Comparison of ENCODE assay signal across 17 cellular contexts in the genomic region with DNA sequence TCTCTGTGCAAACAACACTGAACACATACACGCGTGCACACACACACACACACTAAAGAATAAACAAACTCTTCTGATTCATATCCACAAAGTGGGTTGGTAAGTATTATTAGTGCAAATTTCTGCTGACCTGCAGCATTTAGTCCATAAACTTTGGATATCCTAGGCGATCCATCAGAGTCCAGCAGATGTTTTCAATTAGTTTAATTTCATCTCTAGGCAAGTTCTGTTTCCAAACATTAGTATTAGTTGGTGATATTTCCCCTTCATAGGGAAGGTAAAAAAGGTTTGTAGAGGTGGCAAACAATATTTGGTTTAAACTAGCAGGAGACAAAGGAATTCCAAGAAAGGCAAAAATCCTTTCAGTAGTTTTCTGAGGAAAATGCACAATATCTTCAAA.
"Had no signal": no experiment of that assay in that cellular context is flagged by ENCODE, and none has a peak within 500 bp of the region (broad histone marks: within the 10 kb centered on the region; RNA-seq: fewer than 3 reads in every experiment).

No MANE protein-coding gene starts in this region.

- H3K27me3 ChIP-seq: brain microvascular endothelial cell had no signal

- H3K4me1 Mint-ChIP-seq: memory B cell had no signal

- ATAC-seq: activated CD8-positive, alpha-beta T cell treated with anti-CD3 and anti-CD28 coated beads, Interleukin-2, amount 10 ng/mL, durations not matched to agents 7 days and 5 days; activated naive CD4-positive, alpha-beta T cell treated with anti-CD3 and anti-CD28 coated beads, Interleukin-2, amount 50 U/mL, for 72 hours; activated T-cell treated with anti-CD3 and anti-CD28 coated beads, Interleukin-2, amount 50 U/mL, for 72 hours; left lung; natural killer cell; stimulated activated effector memory CD8-positive, alpha-beta T cell treated with anti-CD3 and anti-CD28 coated beads, Interleukin-12 subunit alpha, Interleukin-12 subunit beta, amount 100 ng/mL, for 72 hours; T-helper 17 cell had no signal

- H3K27ac ChIP-seq: brain microvascular endothelial cell, left lung, transverse colon had no signal

- H3K27ac Mint-ChIP-seq: activated CD8-positive, alpha-beta T cell treated with anti-CD3 and anti-CD28 coated beads, Interleukin-2, amount 10 ng/mL, durations not matched to agents 7 days and 5 days; activated naive CD4-positive, alpha-beta T cell treated with anti-CD3 and anti-CD28 coated beads, Interleukin-2, amount 50 U/mL, for 72 hours; activated T-cell treated with anti-CD3 and anti-CD28 coated beads, Interleukin-2, amount 50 U/mL, for 72 hours; memory B cell; natural killer cell; stimulated activated effector memory CD8-positive, alpha-beta T cell treated with anti-CD3 and anti-CD28 coated beads, Interleukin-12 subunit alpha, Interleukin-12 subunit beta, amount 100 ng/mL, for 72 hours; T-helper 17 cell had no signal

- H3K9me3 Mint-ChIP-seq: activated naive CD4-positive, alpha-beta T cell treated with anti-CD3 and anti-CD28 coated beads, Interleukin-2, amount 50 U/mL, for 72 hours; central memory CD8-positive, alpha-beta T cell; memory B cell; natural killer cell; stimulated activated effector memory CD8-positive, alpha-beta T cell treated with anti-CD3 and anti-CD28 coated beads, Interleukin-12 subunit alpha, Interleukin-12 subunit beta, amount 100 ng/mL, for 72 hours had no signal

- H3K36me3 Mint-ChIP-seq: activated naive CD4-positive, alpha-beta T cell treated with anti-CD3 and anti-CD28 coated beads, Interleukin-2, amount 50 U/mL, for 72 hours; memory B cell; natural killer cell; stimulated activated effector memory CD8-positive, alpha-beta T cell treated with anti-CD3 and anti-CD28 coated beads, Interleukin-12 subunit alpha, Interleukin-12 subunit beta, amount 100 ng/mL, for 72 hours had no signal

- DNase-seq: activated CD4-positive, alpha-beta T cell treated with anti-CD3 and anti-CD28 coated beads for 4 hours; activated CD8-positive, alpha-beta memory T cell treated with anti-CD3 and anti-CD28 coated beads, Interleukin-2, amount 50 U/mL, for 4 hours; activated CD8-positive, alpha-beta T cell treated with anti-CD3 and anti-CD28 coated beads, Interleukin-2, amount 10 ng/mL, durations not matched to agents 7 days and 5 days; activated gamma-delta T cell; activated T-cell treated with anti-CD3 and anti-CD28 coated beads, Interleukin-2, amount 50 U/mL, for 72 hours; brain microvascular endothelial cell; cortex of kidney; effector memory CD4-positive, alpha-beta T cell; islet precursor cell; left lung; natural killer cell; T-helper 17 cell; transverse colon had no signal

- H3K4me3 ChIP-seq: left lung, transverse colon had no signal

- H3K27me3 Mint-ChIP-seq: central memory CD8-positive, alpha-beta T cell; memory B cell; T-helper 17 cell had no signal

- H3K4me3 Mint-ChIP-seq: activated CD8-positive, alpha-beta T cell treated with anti-CD3 and anti-CD28 coated beads, Interleukin-2, amount 10 ng/mL, durations not matched to agents 7 days and 5 days; activated T-cell treated with anti-CD3 and anti-CD28 coated beads, Interleukin-2, amount 50 U/mL, for 72 hours; central memory CD8-positive, alpha-beta T cell; memory B cell; natural killer cell; stimulated activated effector memory CD8-positive, alpha-beta T cell treated with anti-CD3 and anti-CD28 coated beads, Interleukin-12 subunit alpha, Interleukin-12 subunit beta, amount 100 ng/mL, for 72 hours; T-helper 17 cell had no signal
